1 cellular context compared by ENCODE assay signal in the genomic region with DNA sequence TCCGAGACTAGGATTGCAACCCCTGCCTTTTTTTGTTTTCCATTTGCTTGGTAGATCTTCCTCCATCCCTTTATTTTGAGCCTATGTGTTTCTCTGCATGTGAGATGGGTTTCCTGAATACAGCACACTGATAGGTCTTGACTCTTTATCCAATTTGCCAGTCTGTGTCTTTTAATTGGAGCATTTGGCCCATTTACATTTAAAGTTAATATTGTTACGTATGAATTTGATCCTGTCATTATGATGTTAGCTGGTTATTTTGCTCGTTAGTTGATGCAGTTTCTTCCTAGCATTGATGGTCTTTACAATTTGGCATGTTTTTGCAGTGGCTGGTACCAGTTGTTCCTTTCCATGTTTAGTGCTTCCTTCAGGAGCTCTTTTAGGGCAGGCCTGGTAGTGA.
TF ChIP-seq lines count a peak whose summit lies in the region.

No MANE protein-coding gene starts in this region.

TF ChIP-seq in K562, 482 proteins besides CTCF, POLR2A, EP300 and RAD21:
- TF ChIP-seq ZNF507 (tag; conservative IDR thresholded peaks at IDR 0.05) (peak; percentile 97), ZNF354B (CRISPR knock-in tag; IDR thresholded peaks at IDR 0.05) (peak; percentile 60; the same call in 1 of the 2 replicates)
